In the genomic region with DNA sequence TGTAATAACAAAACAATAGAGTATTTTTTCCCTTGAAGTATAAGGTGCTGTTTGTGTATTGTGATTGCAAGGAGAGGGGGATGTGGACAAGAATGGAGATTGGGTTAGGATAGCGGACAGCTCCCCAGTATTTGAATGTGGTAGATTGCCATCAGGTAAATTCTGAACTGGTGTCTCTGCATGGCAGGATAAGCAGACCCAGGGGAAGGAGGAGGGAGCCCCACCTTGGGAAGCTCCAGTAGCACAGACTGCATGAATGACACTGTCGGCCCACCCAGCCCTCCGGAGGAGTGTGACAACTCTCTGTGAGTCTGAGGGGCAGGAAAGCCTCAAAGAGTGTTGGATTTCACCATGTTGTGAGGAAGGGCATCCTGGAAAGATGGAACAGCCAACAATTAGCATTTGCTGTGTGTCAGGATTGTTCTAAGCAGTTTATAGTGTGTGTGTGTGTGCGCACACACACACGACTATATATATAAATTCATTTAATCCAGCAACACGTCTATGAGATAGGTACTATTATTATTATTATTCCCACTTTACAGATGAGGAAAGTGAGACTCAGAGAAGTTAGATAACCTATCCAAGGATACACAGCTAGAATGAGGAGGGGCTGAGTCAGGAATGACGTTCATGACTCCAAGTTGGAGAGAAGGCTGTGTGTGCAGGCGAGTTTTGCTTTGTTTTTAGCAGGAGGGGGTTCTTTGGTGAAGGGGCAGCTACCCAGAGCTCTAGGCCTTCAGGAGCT, we compare ENCODE assay signal across 18 cellular contexts.
DNase-seq lines count a peak whose midpoint lies in the region; ATAC-seq and TF ChIP-seq lines count a peak whose summit lies in the region.
"Had no signal": no experiment of that assay in that cellular context is flagged by ENCODE, and none has a peak within 500 bp of the region (broad histone marks: within the 10 kb centered on the region; RNA-seq: fewer than 3 reads in every experiment).

No MANE protein-coding gene starts in this region.

- H3K27ac Mint-ChIP-seq in natural killer cell treated with Interleukin-12 subunit alpha and Interleukin-12 subunit beta and Interleukin-15 and Interleukin-18, amount 100 ng/mL, for 72 hours = no peak overlapping the region
- H3K27ac Mint-ChIP-seq in natural killer cell = no peak overlapping the region
- H3K27ac Mint-ChIP-seq in dendritic cell treated with granulocyte-macrophage colony-stimulating factor and Interleukin-4, amounts not matched to agents 40 ng/mL and 50 ng/mL, for 4 days = peak overlapping the region; percentile 2
- peak overlapping the region; percentile 88 to 96 (median 96) for H3K27ac Mint-ChIP-seq in nephron

- no peak overlapping the region for H2AFZ ChIP-seq in MM.1S (ENCODE audit: low read length)

- H3K4me1 Mint-ChIP-seq in natural killer cell treated with Interleukin-12 subunit alpha and Interleukin-12 subunit beta and Interleukin-15 and Interleukin-18, amount 100 ng/mL, for 72 hours (ENCODE audit: low read depth in 2 of 2) = no peaks in the 10 kb centered on the region
- H3K4me1 Mint-ChIP-seq in natural killer cell (no peaks in the 10 kb centered on the region), nephron (peaks cover 43% of the 10 kb centered on the region)
- peaks cover 30% of the 10 kb centered on the region for H3K4me1 Mint-ChIP-seq in dendritic cell treated with granulocyte-macrophage colony-stimulating factor and Interleukin-4, amounts not matched to agents 40 ng/mL and 50 ng/mL, for 4 days (ENCODE audit: low read depth)

- intact Hi-C loops in natural killer cell (cut with micrococcal nuclease) = no loop called here
- intact Hi-C loops in dendritic cell treated with granulocyte-macrophage colony-stimulating factor and Interleukin-4, amounts not matched to agents 40 ng/mL and 50 ng/mL, for 4 days (cut with micrococcal nuclease) = no loop called here

- H3K36me3 ChIP-seq in MM.1S (replicated peaks; ENCODE audit: insufficient read depth, low read length) = no peaks in the 10 kb centered on the region
- H3K36me3 ChIP-seq: MG63 had no signal

- H3K27me3 Mint-ChIP-seq in natural killer cell treated with Interleukin-12 subunit alpha and Interleukin-12 subunit beta and Interleukin-15 and Interleukin-18, amount 100 ng/mL, for 72 hours = no peaks in the 10 kb centered on the region
- H3K27me3 Mint-ChIP-seq in natural killer cell (ENCODE audit: low read depth in 2 of 2) = peaks cover 0 to 4% of the 10 kb centered on the region in 2 donors
- H3K27me3 Mint-ChIP-seq in dendritic cell treated with granulocyte-macrophage colony-stimulating factor and Interleukin-4, amounts not matched to agents 40 ng/mL and 50 ng/mL, for 4 days = peaks cover 4% of the 10 kb centered on the region
- no peaks in the 10 kb centered on the region for H3K27me3 Mint-ChIP-seq in nephron (ENCODE audit: low read depth)

- no peak overlapping the region for H3K4me3 Mint-ChIP-seq in natural killer cell treated with Interleukin-12 subunit alpha and Interleukin-12 subunit beta and Interleukin-15 and Interleukin-18, amount 100 ng/mL, for 72 hours
- H3K4me3 Mint-ChIP-seq in natural killer cell (no peak overlapping the region), nephron (no peak overlapping the region)
- H3K4me3 Mint-ChIP-seq in dendritic cell treated with granulocyte-macrophage colony-stimulating factor and Interleukin-4, amounts not matched to agents 40 ng/mL and 50 ng/mL, for 4 days = no peak overlapping the region

- H3F3A ChIP-seq in MM.1S (ENCODE audit: insufficient read depth, low read length) = no peaks in the 10 kb centered on the region

- H3K9me3 ChIP-seq in MM.1S (replicated peaks; ENCODE audit: insufficient read depth, low read length) = no peaks in the 10 kb centered on the region
- H3K9me3 ChIP-seq: A549, MG63 had no signal

- H3K36me3 Mint-ChIP-seq in natural killer cell treated with Interleukin-12 subunit alpha and Interleukin-12 subunit beta and Interleukin-15 and Interleukin-18, amount 100 ng/mL, for 72 hours = no peaks in the 10 kb centered on the region
- no peaks in the 10 kb centered on the region for H3K36me3 Mint-ChIP-seq in natural killer cell
- H3K36me3 Mint-ChIP-seq in dendritic cell treated with granulocyte-macrophage colony-stimulating factor and Interleukin-4, amounts not matched to agents 40 ng/mL and 50 ng/mL, for 4 days (ENCODE audit: low read depth) = no peaks in the 10 kb centered on the region
- H3K36me3 Mint-ChIP-seq in nephron (ENCODE audit: low read depth) = no peaks in the 10 kb centered on the region

- no peak overlapping the region for H3K4me3 ChIP-seq in MM.1S (ENCODE audit: low read length)
- H3K4me3 ChIP-seq: A549, MG63 had no signal

- no peak overlapping the region for H3K27ac ChIP-seq in MM.1S (ENCODE audit: low read length)
- H3K27ac ChIP-seq: A549 had no signal

- no peaks in the 10 kb centered on the region for H3K4me1 ChIP-seq in MM.1S (ENCODE audit: low read length)
- H3K4me1 ChIP-seq: A549 had no signal

- peak; percentile 22 for DNase-seq in natural killer cell treated with Interleukin-12 subunit alpha and Interleukin-12 subunit beta and Interleukin-15 and Interleukin-18, amount 100 ng/mL, for 72 hours (ENCODE audit: low spot score)
- DNase-seq in natural killer cell (no peak), MM.1S (no peak)
- DNase-seq: C1 segment of cervical spinal cord; H7; Karpas-422; MG63; NCI-H1092 treated with DMSO at 0.1 percent for 48 hours; NCI-H187; NCI-H345; NCI-H526 treated with DMSO at 0.1 percent for 48 hours; NK-92 treated with Interleukin-12 subunit alpha and Interleukin-12 subunit beta, amount 100 ng/mL, for 24 hours; SIG-M5 had no signal

- TF ChIP-seq CTCF in natural killer cell (IDR thresholded peaks at IDR 0.05) (no peak), nephron (IDR thresholded peaks at IDR 0.05; ENCODE audit: unreplicated experiment in 3 of 3) (no peak), MM.1S (IDR thresholded peaks at IDR 0.05; ENCODE audit: low read length) (no peak)

- H3K9me2 ChIP-seq in MM.1S (replicated peaks; ENCODE audit: insufficient read depth, low read length) = no peaks in the 10 kb centered on the region

- H4K20me1 ChIP-seq in MM.1S (ENCODE audit: insufficient read depth, low read length) = no peaks in the 10 kb centered on the region

- H3K4me2 ChIP-seq in MM.1S (ENCODE audit: low read depth, low read length) = no peak overlapping the region
- H3K4me2 ChIP-seq: A549 had no signal

- ATAC-seq in natural killer cell treated with Interleukin-12 subunit alpha and Interleukin-12 subunit beta and Interleukin-15 and Interleukin-18, amount 100 ng/mL, for 72 hours = no peak
- ATAC-seq in natural killer cell (no peak), GM21723 (IDR thresholded peaks at IDR 0.05; ENCODE audit: unreplicated experiment) (no peak), GM18873 (IDR thresholded peaks at IDR 0.05; ENCODE audit: low FRiP score, unreplicated experiment) (no peak)
- ATAC-seq: A549 had no signal

- H3K9ac ChIP-seq in MM.1S (ENCODE audit: low read length) = no peak overlapping the region

- no peaks in the 10 kb centered on the region for H3K27me3 ChIP-seq in MM.1S (replicated peaks; ENCODE audit: insufficient read depth, low read length)
- H3K27me3 ChIP-seq: MG63 had no signal

- H3K79me2 ChIP-seq in MM.1S (ENCODE audit: low read length) = no peaks in the 10 kb centered on the region

- no peaks in the 10 kb centered on the region for H3K9me3 Mint-ChIP-seq in natural killer cell treated with Interleukin-12 subunit alpha and Interleukin-12 subunit beta and Interleukin-15 and Interleukin-18, amount 100 ng/mL, for 72 hours
- H3K9me3 Mint-ChIP-seq in natural killer cell (no peaks in the 10 kb centered on the region), nephron (no peaks in the 10 kb centered on the region)
- H3K9me3 Mint-ChIP-seq in dendritic cell treated with granulocyte-macrophage colony-stimulating factor and Interleukin-4, amounts not matched to agents 40 ng/mL and 50 ng/mL, for 4 days = no peaks in the 10 kb centered on the region

Comparison
In these comparisons a context has a peak if more than half of its experiments do, and no peak if none do; other contexts are left out.
1. H3K27ac Mint-ChIP-seq: peak in dendritic cell treated with granulocyte-macrophage colony-stimulating factor and Interleukin-4, amounts not matched to agents 40 ng/mL and 50 ng/mL, for 4 days (single experiment) and nephron (3 of 3); none in natural killer cell treated with Interleukin-12 subunit alpha and Interleukin-12 subunit beta and Interleukin-15 and Interleukin-18, amount 100 ng/mL, for 72 hours (0 of 2) and natural killer cell (0 of 2).